Comparison of ENCODE assay signal across 11 cellular contexts in the genomic region with DNA sequence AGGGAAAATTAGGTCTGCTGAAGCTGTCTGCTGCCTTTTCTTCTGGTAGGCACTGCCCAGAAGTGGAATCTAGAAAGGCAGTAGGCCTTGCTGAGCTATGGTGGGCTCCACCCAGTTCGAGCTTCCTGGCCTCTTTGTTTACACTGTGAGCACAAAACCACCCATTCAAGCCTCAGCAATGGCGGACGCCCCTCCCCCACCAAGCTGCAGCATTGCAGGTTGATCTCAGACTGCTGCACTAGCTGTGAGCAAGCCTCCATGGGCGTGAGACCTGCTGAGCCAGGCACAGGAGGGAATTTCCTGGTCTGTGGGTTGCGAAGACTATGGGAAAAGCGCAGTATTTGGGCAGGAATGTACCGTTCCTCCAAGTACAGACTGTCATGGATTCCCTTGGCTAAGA. TPM values are rescaled to one million over a fixed set of nuclear protein-coding genes. Genes with fewer than 3 reads are reported as not detected.
DNase-seq lines count a peak whose midpoint lies in the region; ATAC-seq lines count a peak whose summit lies in the region.
"Had no signal": no experiment of that assay in that cellular context is flagged by ENCODE, and none has a peak within 500 bp of the region (broad histone marks: within the 10 kb centered on the region; RNA-seq: fewer than 3 reads in every experiment).

No MANE protein-coding gene starts in this region.

- peak overlapping the region; percentile 65 for H3K9ac ChIP-seq in iPS-15b (ENCODE audit: low read depth, low read length)

- peak; percentile 80 for DNase-seq in cardiac septum (ENCODE audit: low spot score)
- no peak for DNase-seq in Right ventricle myocardium inferior (ENCODE audit: missing footprints)
- peak; percentile 58 for DNase-seq in activated effector memory CD4-positive, alpha-beta T cell treated with Interleukin-2 at 50 U/mL for 16 hours
- DNase-seq in stimulated activated naive CD4-positive, alpha-beta T cell treated with Interleukin-2 at 50 U/mL for 16 hours (lab: John Stamatoyannopoulos, UW) = peak; percentile 11
- no peak for DNase-seq in NCI-H526 (lab: John Stamatoyannopoulos, UW)
- DNase-seq in NCI-H2081 treated with DMSO at 0.1 percent for 48 hours (lab: John Stamatoyannopoulos, UW) = no peak
- no peak for DNase-seq in aorta
- DNase-seq: gastrocnemius medialis, naive B cell, SIG-M5 had no signal

- ATAC-seq in Right ventricle myocardium inferior = no peak
- no peak for ATAC-seq in aorta (ENCODE audit: low FRiP score)
- ATAC-seq: gastrocnemius medialis had no signal

- H3K27ac ChIP-seq in aorta (ENCODE audit: low read depth in 1 of 2, low read length in 2 of 2) = no peak overlapping the region
- H3K27ac ChIP-seq: gastrocnemius medialis had no signal

- intact Hi-C loops in cardiac septum (cut with DNase I) = no loop called here
- intact Hi-C loops in Right ventricle myocardium inferior (cut with DNase I) = no loop called here
- intact Hi-C loops in aorta (cut with DNase I) = no loop called here

- H3K4me1 ChIP-seq in iPS-15b (ENCODE audit: control insufficient read depth, insufficient read depth, low read length) (peaks cover 8% of the 10 kb centered on the region), aorta (ENCODE audit: control insufficient read depth in 1 of 2, insufficient read depth in 2 of 2, low read length in 2 of 2) (peaks cover 2 to 5% of the 10 kb centered on the region in 2 donors)

- WGBS in aorta, 2 donors = 82 to 90% methylated on average over 7 of the region's 7 CpGs

- H3K9me3 ChIP-seq in iPS-15b (ENCODE audit: control insufficient read depth, insufficient read depth, low read length) (no peaks in the 10 kb centered on the region), aorta (ENCODE audit: control insufficient read depth, low read length) (no peaks in the 10 kb centered on the region)
- H3K9me3 ChIP-seq: gastrocnemius medialis had no signal

- H3K4me3 ChIP-seq in iPS-15b (ENCODE audit: low read depth, low read length) = peak overlapping the region; percentile 39
- no peak overlapping the region for H3K4me3 ChIP-seq in aorta (ENCODE audit: low read length in 2 of 2)
- H3K4me3 ChIP-seq: gastrocnemius medialis had no signal

- H3K27me3 ChIP-seq in iPS-15b (ENCODE audit: control insufficient read depth, insufficient read depth, low read length) (no peaks in the 10 kb centered on the region), aorta (ENCODE audit: control insufficient read depth in 1 of 2, insufficient read depth in 2 of 2, low read length in 1 of 2) (no peaks in the 10 kb centered on the region)
- H3K27me3 ChIP-seq: gastrocnemius medialis had no signal

- H3K36me3 ChIP-seq in iPS-15b (ENCODE audit: control insufficient read depth, insufficient read depth, low read length) (no peaks in the 10 kb centered on the region), aorta (ENCODE audit: control insufficient read depth in 1 of 2, insufficient read depth in 2 of 2, low read length in 1 of 2) (no peaks in the 10 kb centered on the region)
- H3K36me3 ChIP-seq: gastrocnemius medialis had no signal

RNA-seq across cellular contexts. Expression of gene AGTPBP1, which starts 18.5 kb away (rescaled TPM):
- total RNA-seq in cardiac septum (39.0 TPM), Right ventricle myocardium inferior (68.0 TPM), aorta (10 to 100 TPM; 25.6 to 32.7 TPM)
- polyA plus RNA-seq in aorta = 10 to 100 TPM in 1 of 2 donors, 1 to 10 TPM in 1; 8.6 to 11.0 TPM

Comparison
In these comparisons a context has a peak if more than half of its experiments do, and no peak if none do; other contexts are left out.
1. DNase-seq: peak in cardiac septum (single experiment), activated effector memory CD4-positive, alpha-beta T cell treated with Interleukin-2 at 50 U/mL for 16 hours (single experiment) and stimulated activated naive CD4-positive, alpha-beta T cell treated with Interleukin-2 at 50 U/mL for 16 hours (single experiment); none in Right ventricle myocardium inferior (single experiment), NCI-H526 (0 of 2), NCI-H2081 treated with DMSO at 0.1 percent for 48 hours (single experiment) and aorta (0 of 2).